In the genomic region with DNA sequence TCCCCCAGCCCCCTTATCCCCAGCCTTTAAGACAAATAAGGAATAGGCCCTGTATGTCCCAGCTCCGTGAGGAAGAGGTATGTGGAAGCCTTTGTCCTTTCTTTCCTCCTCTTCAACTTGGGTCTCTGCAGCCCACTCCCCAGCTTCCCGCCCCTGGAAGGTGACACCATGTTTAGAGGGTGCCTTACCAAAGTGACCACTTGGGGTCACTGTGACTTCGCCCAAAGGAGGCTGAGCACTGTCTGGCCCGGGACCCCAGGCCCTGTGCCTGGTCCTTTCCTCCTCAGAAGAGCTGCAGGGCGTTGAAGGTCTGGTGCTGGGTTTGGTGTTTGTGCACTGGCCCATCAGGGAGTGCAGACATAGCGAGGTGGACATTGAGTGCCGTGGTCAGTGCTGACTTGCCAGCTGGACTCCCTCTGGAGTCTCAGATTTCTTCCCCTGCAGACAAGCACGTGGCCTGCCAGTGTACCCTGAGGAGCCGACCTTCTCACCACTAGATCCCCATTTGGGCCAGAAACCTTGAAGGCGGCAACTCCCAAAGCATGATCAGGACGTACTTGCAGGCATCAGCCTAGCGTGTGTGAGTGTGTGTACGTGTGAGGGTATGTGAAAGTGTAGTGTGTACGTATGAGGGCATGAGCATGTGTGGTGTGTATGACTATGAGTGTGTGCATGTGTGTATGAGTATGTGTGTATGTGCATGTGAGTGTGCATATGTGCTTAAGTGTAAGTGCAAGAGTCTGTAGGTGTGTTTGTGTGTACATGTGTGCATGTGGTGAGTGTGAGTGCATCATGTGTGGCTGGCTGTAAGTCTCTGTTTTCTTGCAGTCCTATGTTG, we compare ENCODE assay signal across 1 cellular context.
TF ChIP-seq lines count a peak whose summit lies in the region.

No MANE protein-coding gene starts in this region.

TF ChIP-seq in H1, 55 proteins besides CTCF, POLR2A, EP300 and RAD21 (continued from another document):
- TF ChIP-seq, protein P1, sequence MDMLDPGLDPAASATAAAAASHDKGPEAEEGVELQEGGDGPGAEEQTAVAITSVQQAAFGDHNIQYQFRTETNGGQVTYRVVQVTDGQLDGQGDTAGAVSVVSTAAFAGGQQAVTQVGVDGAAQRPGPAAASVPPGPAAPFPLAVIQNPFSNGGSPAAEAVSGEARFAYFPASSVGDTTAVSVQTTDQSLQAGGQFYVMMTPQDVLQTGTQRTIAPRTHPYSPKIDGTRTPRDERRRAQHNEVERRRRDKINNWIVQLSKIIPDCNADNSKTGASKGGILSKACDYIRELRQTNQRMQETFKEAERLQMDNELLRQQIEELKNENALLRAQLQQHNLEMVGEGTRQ (IDR thresholded peaks at IDR 0.05; ENCODE audit: low read length): no peak
- TF ChIP-seq, protein P2, sequence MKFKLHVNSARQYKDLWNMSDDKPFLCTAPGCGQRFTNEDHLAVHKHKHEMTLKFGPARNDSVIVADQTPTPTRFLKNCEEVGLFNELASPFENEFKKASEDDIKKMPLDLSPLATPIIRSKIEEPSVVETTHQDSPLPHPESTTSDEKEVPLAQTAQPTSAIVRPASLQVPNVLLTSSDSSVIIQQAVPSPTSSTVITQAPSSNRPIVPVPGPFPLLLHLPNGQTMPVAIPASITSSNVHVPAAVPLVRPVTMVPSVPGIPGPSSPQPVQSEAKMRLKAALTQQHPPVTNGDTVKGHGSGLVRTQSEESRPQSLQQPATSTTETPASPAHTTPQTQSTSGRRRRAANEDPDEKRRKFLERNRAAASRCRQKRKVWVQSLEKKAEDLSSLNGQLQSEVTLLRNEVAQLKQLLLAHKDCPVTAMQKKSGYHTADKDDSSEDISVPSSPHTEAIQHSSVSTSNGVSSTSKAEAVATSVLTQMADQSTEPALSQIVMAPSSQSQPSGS (IDR thresholded peaks at IDR 0.05; ENCODE audit: low read length): no peak
- no peak for TF ChIP-seq CEBPB (IDR thresholded peaks at IDR 0.05; ENCODE audit: low read depth, low read length)
- TF ChIP-seq TEAD4 (IDR thresholded peaks at IDR 0.05; ENCODE audit: low read depth, low read length): no peak
- no peak for TF ChIP-seq CREB1 (IDR thresholded peaks at IDR 0.05)
- TF ChIP-seq TAF7 (optimal IDR thresholded peaks at IDR 0.05; ENCODE audit: borderline replicate concordance, low read depth, low read length): no peak
